In genomic region chr17:39547713-39548478, GRCh38 we compare ENCODE assay signal across 8 cellular contexts. TPM values are rescaled to one million over a fixed set of nuclear protein-coding genes. Genes with fewer than 3 reads are reported as not detected.
DNase-seq lines count a peak whose midpoint lies in the region; ATAC-seq, FAIRE-seq and TF ChIP-seq lines count a peak whose summit lies in the region.

No MANE protein-coding gene starts in this region.

- FAIRE-seq in endothelial cell of umbilical vein (lab: Jason Lieb, UNC), result peak; percentile 91

- peaks cover 0 to 9% of the 10 kb centered on the region in 2 experiments for H3K36me3 ChIP-seq in endothelial cell of umbilical vein (ENCODE audit: control insufficient read depth in 2 of 2, extremely low read depth in 1 of 2, insufficient read depth in 2 of 2, low read length in 2 of 2)

- DNase-seq in NCI-H69 (lab: John Stamatoyannopoulos, UW) (peak; percentile 63), endothelial cell of umbilical vein (ENCODE audit: low read depth, low spot score) (peak; percentile 64), naive B cell (peak; percentile 72)
- peak; percentile 81 for DNase-seq in activated CD8-positive, alpha-beta memory T cell treated with anti-CD3 and anti-CD28 coated beads, Interleukin-2, amount 10 ng/mL, durations not matched to agents 7 days and 5 days
- DNase-seq in stimulated activated CD8-positive, alpha-beta memory T cell treated with anti-CD3 and anti-CD28 coated beads, Interleukin-7, amount 100 ng/mL, for 48 hours (ENCODE audit: extremely low read depth in 1 of 2, low read depth in 1 of 2), result peak; percentile 40

- H3K27me3 ChIP-seq in endothelial cell of umbilical vein (ENCODE audit: control insufficient read depth in 2 of 2, insufficient read depth in 2 of 2, low read length in 2 of 2), result no peaks in the 10 kb centered on the region

- intact Hi-C loops in endothelial cell of umbilical vein (cut with micrococcal nuclease), result loop anchor here (1.0 to 2.0 kb wide), 3 partner anchors 25 to 206 kb away; no protein-coding TSS in a partner anchor

- TF ChIP-seq POLR2A in endothelial cell of umbilical vein (IDR thresholded peaks at IDR 0.05; ENCODE audit: low read depth, low read length), result no peak

- CTCF ChIA-PET in activated CD8-positive, alpha-beta memory T cell treated with anti-CD3 and anti-CD28 coated beads, Interleukin-2, amount 10 ng/mL, durations not matched to agents 7 days and 5 days (lab: Charles Lee), result interaction anchor here (0.7 to 8.1 kb wide), 31 partner anchors 10 to 477 kb away, joined by 3 to 108 read pairs (median 4); partner anchors contain the start of gene MIEN1
- CTCF ChIA-PET in endothelial cell of umbilical vein (lab: Charles Lee), result interaction anchor here (0.6 to 8.6 kb wide), 36 partner anchors 9 to 376 kb away, joined by 3 to 164 read pairs (median 6); no protein-coding TSS in a partner anchor

- POLR2A ChIA-PET in endothelial cell of umbilical vein (lab: Charles Lee), result no interaction called here

- H3K9ac ChIP-seq in endothelial cell of umbilical vein (replicated peaks; ENCODE audit: extremely low read depth, insufficient read depth, low read length), result no peak overlapping the region

- H3K79me2 ChIP-seq in endothelial cell of umbilical vein (ENCODE audit: control insufficient read depth, insufficient read depth, low read length), result no peaks in the 10 kb centered on the region

- ATAC-seq in activated CD8-positive, alpha-beta memory T cell treated with anti-CD3 and anti-CD28 coated beads, Interleukin-2, amount 10 ng/mL, durations not matched to agents 7 days and 5 days, result peak; percentile 79
- ATAC-seq in naive B cell (ENCODE audit: low read depth in 2 of 2), result peak; percentile 31 to 45
- no peak for ATAC-seq in HG02588 (IDR thresholded peaks at IDR 0.05; ENCODE audit: unreplicated experiment)

- H4K20me1 ChIP-seq in endothelial cell of umbilical vein (replicated peaks; ENCODE audit: control insufficient read depth, extremely low read depth, insufficient read depth, low read length), result no peaks in the 10 kb centered on the region

- H3K4me1 ChIP-seq in endothelial cell of umbilical vein (ENCODE audit: control insufficient read depth, extremely low read depth, insufficient read depth, low read length), result peaks cover 6% of the 10 kb centered on the region

- peaks cover 9% of the 10 kb centered on the region for H3K36me3 Mint-ChIP-seq in activated CD8-positive, alpha-beta memory T cell treated with anti-CD3 and anti-CD28 coated beads, Interleukin-2, amount 10 ng/mL, durations not matched to agents 7 days and 5 days
- peaks cover 0 to 5% of the 10 kb centered on the region in 2 donors for H3K36me3 Mint-ChIP-seq in naive B cell

- no peak overlapping the region for H3K4me2 ChIP-seq in endothelial cell of umbilical vein (ENCODE audit: insufficient read depth, low read length)

- dilution Hi-C loops in endothelial cell of umbilical vein (cut with MboI; ENCODE audit: extremely low pct_ligation_motif_present, low sequenced_read_pairs), result no loop called here

- H3K27ac ChIP-seq in 22Rv1, result no peak overlapping the region
- H3K27ac ChIP-seq in endothelial cell of umbilical vein (ENCODE audit: insufficient read depth, low read depth, low read length), result no peak overlapping the region

- peak overlapping the region; percentile 6 for H3K27ac Mint-ChIP-seq in activated CD8-positive, alpha-beta memory T cell treated with anti-CD3 and anti-CD28 coated beads, Interleukin-2, amount 10 ng/mL, durations not matched to agents 7 days and 5 days
- H3K27ac Mint-ChIP-seq in naive B cell, result peak overlapping the region in 5 of 6 donors; percentile 23 to 80 (median 56)

- H3K9me1 ChIP-seq in endothelial cell of umbilical vein (replicated peaks; ENCODE audit: control insufficient read depth, extremely low read depth, insufficient read depth, low read length), result no peaks in the 10 kb centered on the region

- no TSS peak for BruUV-seq in endothelial cell of umbilical vein (replicated peaks; lab: Mats Ljungman, UMichigan)

- H3K4me3 Mint-ChIP-seq in activated CD8-positive, alpha-beta memory T cell treated with anti-CD3 and anti-CD28 coated beads, Interleukin-2, amount 10 ng/mL, durations not matched to agents 7 days and 5 days, result no peak overlapping the region
- H3K4me3 Mint-ChIP-seq in naive B cell, result no peak overlapping the region

- H3K4me3 ChIP-seq in GM12875 (ENCODE audit: low read depth, low read length) (no peak overlapping the region), endothelial cell of umbilical vein (replicated peaks in 1 of 3; ENCODE audit: insufficient read depth in 1 of 3, low read depth in 1 of 3, low read length in 3 of 3) (no peak overlapping the region)

- H3K27me3 Mint-ChIP-seq in activated CD8-positive, alpha-beta memory T cell treated with anti-CD3 and anti-CD28 coated beads, Interleukin-2, amount 10 ng/mL, durations not matched to agents 7 days and 5 days, result no peaks in the 10 kb centered on the region
- no peaks in the 10 kb centered on the region for H3K27me3 Mint-ChIP-seq in naive B cell

- no peaks in the 10 kb centered on the region for H3K9me3 Mint-ChIP-seq in activated CD8-positive, alpha-beta memory T cell treated with anti-CD3 and anti-CD28 coated beads, Interleukin-2, amount 10 ng/mL, durations not matched to agents 7 days and 5 days (ENCODE audit: low read depth)
- H3K9me3 Mint-ChIP-seq in naive B cell, result no peaks in the 10 kb centered on the region

- TF ChIP-seq CTCF in 22Rv1 (IDR thresholded peaks at IDR 0.05), result peak; percentile 96
- peak; percentile 80 for TF ChIP-seq CTCF in GM12875 (IDR thresholded peaks at IDR 0.05; ENCODE audit: borderline replicate concordance, insufficient read depth, low read depth, low read length)
- TF ChIP-seq CTCF in endothelial cell of umbilical vein (IDR thresholded peaks at IDR 0.05; ENCODE audit: extremely low read depth in 1 of 2, insufficient read depth in 1 of 2, low read depth in 1 of 2, low read length in 2 of 2), result peak; percentile 85 to 95

- H3K4me1 Mint-ChIP-seq in activated CD8-positive, alpha-beta memory T cell treated with anti-CD3 and anti-CD28 coated beads, Interleukin-2, amount 10 ng/mL, durations not matched to agents 7 days and 5 days, result no peaks in the 10 kb centered on the region
- peaks cover 32 to 40% (median 39%) of the 10 kb centered on the region in 3 donors for H3K4me1 Mint-ChIP-seq in naive B cell

- no peak overlapping the region for H2AFZ ChIP-seq in endothelial cell of umbilical vein (ENCODE audit: low read depth, low read length)

- H3K9me3 ChIP-seq in endothelial cell of umbilical vein (replicated peaks; ENCODE audit: control insufficient read depth, insufficient read depth, low read length), result no peaks in the 10 kb centered on the region

TF ChIP-seq in endothelial cell of umbilical vein, 7 proteins besides CTCF, POLR2A, EP300 and RAD21:
- TF ChIP-seq GATA2 (IDR thresholded peaks at IDR 0.05; ENCODE audit: insufficient read depth, insufficient read length, low read depth, low read length) (peak; percentile 27), POLR2AphosphoS5 (IDR thresholded peaks at IDR 0.05; ENCODE audit: insufficient read depth, low read depth, low read length) (no peak)

RNA-seq across cellular contexts. Expression of gene NEUROD2, which starts 59.8 kb away (rescaled TPM):
- total RNA-seq in activated CD8-positive, alpha-beta memory T cell treated with anti-CD3 and anti-CD28 coated beads, Interleukin-2, amount 10 ng/mL, durations not matched to agents 7 days and 5 days, result not detected
- total RNA-seq in endothelial cell of umbilical vein, result not detected in 2 replicates
- polyA plus RNA-seq in endothelial cell of umbilical vein (not detected in 2 replicates), naive B cell (ENCODE audit: low read depth in 6 of 6) (under 1 TPM in 1 of 6 donors, not detected in 5; 0.09 TPM)
- polyA plus RNA-seq in endothelial cell of umbilical vein (2011; cell fraction: cytosol; rRNA removed), result not detected in 2 replicates
- not detected in 2 replicates for polyA plus RNA-seq in endothelial cell of umbilical vein (2011; cell fraction: nucleus; rRNA removed)
- polyA plus RNA-seq in endothelial cell of umbilical vein (2012), result not detected in 2 replicates
- polyA minus RNA-seq in endothelial cell of umbilical vein, result not detected in 2 replicates
- polyA minus RNA-seq in endothelial cell of umbilical vein (2011; cell fraction: cytosol; rRNA and poly(A)+ RNA removed), result not detected
- polyA minus RNA-seq in endothelial cell of umbilical vein (2011; cell fraction: nucleus; rRNA and poly(A)+ RNA removed), result not detected in 2 replicates
